Comparison of ENCODE assay signal across 31 cellular contexts in genomic region chr6:39733704-39734103, GRCh38. TPM values are rescaled to one million over a fixed set of nuclear protein-coding genes. Genes with fewer than 3 reads are reported as not detected.
"Had no signal": no experiment of that assay in that cellular context is flagged by ENCODE, and none has a peak within 500 bp of the region (broad histone marks: within the 10 kb centered on the region; RNA-seq: fewer than 3 reads in every experiment).

No MANE protein-coding gene starts in this region.

- H3K36me3 Mint-ChIP-seq: activated naive CD4-positive, alpha-beta T cell treated with anti-CD3 and anti-CD28 coated beads, Interleukin-2, amount 10 ng/mL, durations not matched to agents 7 days and 5 days; activated naive CD8-positive, alpha-beta T cell treated with anti-CD3 and anti-CD28 coated beads, Interleukin-2, amount 10 ng/mL, durations not matched to agents 7 days and 5 days; brain had no signal

- DNase-seq: activated CD4-positive, alpha-beta T cell treated with anti-CD3 and anti-CD28 coated beads for 1 hour; activated CD4-positive, alpha-beta T cell treated with anti-CD3 and anti-CD28 coated beads for 4 hours; activated CD4-positive, alpha-beta T cell treated with anti-CD3 and anti-CD28 coated beads, Interleukin-2, amount 50 U/mL, for 1 hour; activated CD4-positive, alpha-beta T cell treated with anti-CD3 and anti-CD28 coated beads, Interleukin-2, amount 50 U/mL, for 48 hours; activated CD8-positive, alpha-beta memory T cell treated with anti-CD3 and anti-CD28 coated beads for 24 hours; activated CD8-positive, alpha-beta T cell treated with anti-CD3 and anti-CD28 coated beads for 36 hours; activated gamma-delta T cell; activated naive CD4-positive, alpha-beta T cell; activated naive CD4-positive, alpha-beta T cell treated with anti-CD3 and anti-CD28 coated beads, Interleukin-2, amount 10 ng/mL, durations not matched to agents 7 days and 5 days; activated naive CD8-positive, alpha-beta T cell treated with anti-CD3 and anti-CD28 coated beads, Interleukin-2, amount 10 ng/mL, durations not matched to agents 7 days and 5 days; activated T-cell treated with anti-CD3 and anti-CD28 coated beads, Interleukin-2, amount 50 U/mL, for 4 hours; central memory CD4-positive, alpha-beta T cell; cerebellar nuclear complex; colonic mucosa; effector CD8-positive, alpha-beta T cell; esophagus squamous epithelium; foreskin melanocyte; heart right ventricle; T-helper 1 cell; T-helper 17 cell; T1000 had no signal

- H3K27ac ChIP-seq: ascending aorta, breast epithelium, cardiac muscle cell, colonic mucosa, epithelial cell of prostate, esophagus squamous epithelium, gastroesophageal sphincter, heart right ventricle had no signal

- H3K4me1 Mint-ChIP-seq: activated naive CD4-positive, alpha-beta T cell treated with anti-CD3 and anti-CD28 coated beads, Interleukin-2, amount 10 ng/mL, durations not matched to agents 7 days and 5 days; activated naive CD8-positive, alpha-beta T cell treated with anti-CD3 and anti-CD28 coated beads, Interleukin-2, amount 10 ng/mL, durations not matched to agents 7 days and 5 days; brain; T-helper 17 cell had no signal

- H3K9me3 ChIP-seq: ascending aorta, breast epithelium, colonic mucosa, esophagus squamous epithelium, gastroesophageal sphincter had no signal

- H3K4me3 ChIP-seq: ascending aorta, breast epithelium, cardiac muscle cell, colonic mucosa, esophagus squamous epithelium, gastroesophageal sphincter, heart right ventricle had no signal

- H3K36me3 ChIP-seq: ascending aorta, breast epithelium, cardiac muscle cell, colonic mucosa, esophagus squamous epithelium, gastroesophageal sphincter, heart right ventricle had no signal

- ATAC-seq: activated CD8-positive, alpha-beta T cell treated with anti-CD3 and anti-CD28 coated beads for 36 hours; activated naive CD4-positive, alpha-beta T cell treated with anti-CD3 and anti-CD28 coated beads, Interleukin-2, amount 50 U/mL, for 72 hours; activated T-cell treated with anti-CD3 and anti-CD28 coated beads, Interleukin-2, amount 50 U/mL, for 4 hours; gastroesophageal sphincter; heart right ventricle; T-helper 17 cell had no signal

- H3K27ac Mint-ChIP-seq: activated CD8-positive, alpha-beta T cell treated with anti-CD3 and anti-CD28 coated beads for 36 hours; activated naive CD4-positive, alpha-beta T cell treated with anti-CD3 and anti-CD28 coated beads, Interleukin-2, amount 10 ng/mL, durations not matched to agents 7 days and 5 days; activated naive CD4-positive, alpha-beta T cell treated with anti-CD3 and anti-CD28 coated beads, Interleukin-2, amount 50 U/mL, for 72 hours; activated naive CD8-positive, alpha-beta T cell treated with anti-CD3 and anti-CD28 coated beads, Interleukin-2, amount 10 ng/mL, durations not matched to agents 7 days and 5 days; activated T-helper 1 cell treated with anti-CD3 and anti-CD28 coated beads, Interleukin-12 subunit alpha, Interleukin-12 subunit beta, Interleukin-2, Interleukin-4 antibody, amounts not matched to agents 30 ng/mL and 10 ng/mL and 1 ng/mL, durations not matched to agents 14 hours and 24 hours and 36 hours; brain; T-helper 17 cell; T-helper 2 cell treated with Interferon-gamma antibody and Interleukin-4, amounts not matched to agents 5 μg/mL and 100 μg/mL, for 36 hours had no signal

- H3K4me3 Mint-ChIP-seq: activated CD8-positive, alpha-beta T cell treated with anti-CD3 and anti-CD28 coated beads for 36 hours; activated naive CD4-positive, alpha-beta T cell treated with anti-CD3 and anti-CD28 coated beads, Interleukin-2, amount 10 ng/mL, durations not matched to agents 7 days and 5 days; activated naive CD8-positive, alpha-beta T cell treated with anti-CD3 and anti-CD28 coated beads, Interleukin-2, amount 10 ng/mL, durations not matched to agents 7 days and 5 days; activated T-cell treated with anti-CD3 and anti-CD28 coated beads, Interleukin-2, amount 50 U/mL, for 4 hours; activated T-helper 1 cell treated with anti-CD3 and anti-CD28 coated beads, Interleukin-12 subunit alpha, Interleukin-12 subunit beta, Interleukin-2, Interleukin-4 antibody, amounts not matched to agents 30 ng/mL and 10 ng/mL and 1 ng/mL, durations not matched to agents 14 hours and 24 hours and 36 hours; brain; T-helper 17 cell; T-helper 2 cell treated with Interferon-gamma antibody and Interleukin-4, amounts not matched to agents 5 μg/mL and 100 μg/mL, for 36 hours had no signal

- H3K27me3 ChIP-seq: ascending aorta, breast epithelium, cardiac muscle cell, colonic mucosa, esophagus squamous epithelium, gastroesophageal sphincter had no signal

- H3K4me1 ChIP-seq: ascending aorta, breast epithelium, colonic mucosa, esophagus squamous epithelium, gastroesophageal sphincter, heart right ventricle had no signal

- H3K9me3 Mint-ChIP-seq: activated naive CD4-positive, alpha-beta T cell treated with anti-CD3 and anti-CD28 coated beads, Interleukin-2, amount 10 ng/mL, durations not matched to agents 7 days and 5 days; activated naive CD8-positive, alpha-beta T cell treated with anti-CD3 and anti-CD28 coated beads, Interleukin-2, amount 10 ng/mL, durations not matched to agents 7 days and 5 days; activated T-helper 1 cell treated with anti-CD3 and anti-CD28 coated beads, Interleukin-12 subunit alpha, Interleukin-12 subunit beta, Interleukin-2, Interleukin-4 antibody, amounts not matched to agents 30 ng/mL and 10 ng/mL and 1 ng/mL, durations not matched to agents 14 hours and 24 hours and 36 hours; T-helper 2 cell treated with Interferon-gamma antibody and Interleukin-4, amounts not matched to agents 5 μg/mL and 100 μg/mL, for 36 hours had no signal

RNA-seq across cellular contexts. Expression of gene KIF6, which starts 8.5 kb away (rescaled TPM):
- total RNA-seq: activated naive CD8-positive, alpha-beta T cell treated with anti-CD3 and anti-CD28 coated beads, Interleukin-2, amount 10 ng/mL, durations not matched to agents 7 days and 5 days; endothelial cell of umbilical vein had no signal
- polyA plus RNA-seq: endothelial cell of umbilical vein had no signal

RNA-seq across cellular contexts. Expression of gene DAAM2, which starts 58.5 kb away (rescaled TPM):
- total RNA-seq: activated CD8-positive, alpha-beta T cell treated with anti-CD3 and anti-CD28 coated beads for 36 hours; activated naive CD4-positive, alpha-beta T cell treated with anti-CD3 and anti-CD28 coated beads, Interleukin-2, amount 50 U/mL, for 72 hours; activated naive CD8-positive, alpha-beta T cell treated with anti-CD3 and anti-CD28 coated beads, Interleukin-2, amount 10 ng/mL, durations not matched to agents 7 days and 5 days; activated T-helper 1 cell treated with anti-CD3 and anti-CD28 coated beads, Interleukin-12 subunit alpha, Interleukin-12 subunit beta, Interleukin-2, Interleukin-4 antibody, amounts not matched to agents 30 ng/mL and 10 ng/mL and 1 ng/mL, durations not matched to agents 14 hours and 24 hours and 36 hours; T-helper 17 cell had no signal
